In genomic region chr20:44211177-44212039, GRCh38 we compare ENCODE assay signal across 8 cellular contexts. TPM values are rescaled to one million over a fixed set of nuclear protein-coding genes. Genes with fewer than 3 reads are reported as not detected.
DNase-seq lines count a peak whose midpoint lies in the region; ATAC-seq lines count a peak whose summit lies in the region.

No MANE protein-coding gene starts in this region.

- DNase-seq in CD4-positive, alpha-beta memory T cell, result no peak
- DNase-seq in SJCRH30 (peak; percentile 53 to 64), NCI-H2171 (lab: John Stamatoyannopoulos, UW) (no peak)
- no peak for DNase-seq in effector memory CD8-positive, alpha-beta T cell
- peak in 6 of 9 donors; percentile 17 to 38 (median 34) for DNase-seq in naive thymus-derived CD4-positive, alpha-beta T cell

- POLR2A ChIA-PET in CD4-positive, alpha-beta memory T cell (lab: Charles Lee; ENCODE audit: partially characterized antibody), result interaction anchor here (1.1 to 9.7 kb wide), 3 partner anchors 101 to 310 kb away, joined by 3 to 173 read pairs (median 11); partner anchors contain the start of genes FITM2 and TTPAL
- POLR2A ChIA-PET in naive thymus-derived CD4-positive, alpha-beta T cell (lab: Charles Lee), result interaction anchor here (0.9 to 8.5 kb wide), 8 partner anchors 13 to 399 kb away, joined by 3 to 165 read pairs (median 4); partner anchors contain the start of genes FITM2 and TTPAL

- peak overlapping the region; percentile 85 to 99 (median 94) for H3K4me3 Mint-ChIP-seq in CD4-positive, alpha-beta memory T cell
- H3K4me3 Mint-ChIP-seq in effector memory CD8-positive, alpha-beta T cell, result peak overlapping the region; percentile 98 to 99
- H3K4me3 Mint-ChIP-seq in naive thymus-derived CD4-positive, alpha-beta T cell, result peak overlapping the region; percentile 90 to 100 (median 95)

- peak overlapping the region; percentile 90 to 100 (median 98) for H3K27ac Mint-ChIP-seq in CD4-positive, alpha-beta memory T cell
- peak overlapping the region; percentile 98 for H3K27ac Mint-ChIP-seq in effector memory CD8-positive, alpha-beta T cell
- peak overlapping the region; percentile 97 to 99 (median 98) for H3K27ac Mint-ChIP-seq in naive thymus-derived CD4-positive, alpha-beta T cell

- no peaks in the 10 kb centered on the region for H3K27me3 ChIP-seq in CD4-positive, alpha-beta memory T cell (ENCODE audit: insufficient read depth, low read length)
- no peaks in the 10 kb centered on the region for H3K27me3 ChIP-seq in SJCRH30
- no peaks in the 10 kb centered on the region for H3K27me3 ChIP-seq in naive thymus-derived CD4-positive, alpha-beta T cell (ENCODE audit: control insufficient read depth in 2 of 2, insufficient read depth in 2 of 2, low read length in 2 of 2)

- H3K27ac ChIP-seq in CD4-positive, alpha-beta memory T cell (ENCODE audit: low read depth, low read length), result peak overlapping the region; percentile 86
- H3K27ac ChIP-seq in SJCRH30, result peak overlapping the region; percentile 85
- H3K27ac ChIP-seq in naive thymus-derived CD4-positive, alpha-beta T cell (ENCODE audit: low read depth, low read length), result peak overlapping the region; percentile 97

- H3K36me3 Mint-ChIP-seq in CD4-positive, alpha-beta memory T cell, result peaks cover 7 to 44% of the 10 kb centered on the region in 2 donors
- peaks cover 33% of the 10 kb centered on the region for H3K36me3 Mint-ChIP-seq in effector memory CD8-positive, alpha-beta T cell (ENCODE audit: insufficient read depth)
- H3K36me3 Mint-ChIP-seq in naive thymus-derived CD4-positive, alpha-beta T cell, result peaks cover 4 to 10% (median 7%) of the 10 kb centered on the region in 5 donors

- H3K4me3 ChIP-seq in CD4-positive, alpha-beta memory T cell (ENCODE audit: low read length in 2 of 2), result peak overlapping the region; percentile 66 to 77
- peak overlapping the region; percentile 89 for H3K4me3 ChIP-seq in SJCRH30
- peak overlapping the region; percentile 96 for H3K4me3 ChIP-seq in naive thymus-derived CD4-positive, alpha-beta T cell (ENCODE audit: low read length)

- CTCF ChIA-PET in CD4-positive, alpha-beta memory T cell (lab: Charles Lee; ENCODE audit: partially characterized antibody), result interaction anchor here (1.8 to 14.4 kb wide), 2 partner anchors 101 to 399 kb away, joined by 8 to 669 read pairs; partner anchors contain the start of gene FITM2
- CTCF ChIA-PET in naive thymus-derived CD4-positive, alpha-beta T cell (lab: Charles Lee), result interaction anchor here (0.5 to 10.2 kb wide), 3 partner anchors 99 to 323 kb away, joined by 5 to 365 read pairs (median 8); partner anchors contain the start of gene FITM2

- intact Hi-C loops in CD4-positive, alpha-beta memory T cell (cut with micrococcal nuclease), result loop anchor here (1.0 to 10.0 kb wide), 7 partner anchors 266 to 1763 kb away; partner anchors contain the start of genes SRSF6, STK4, TOMM34 and TTPAL
- intact Hi-C loops in naive thymus-derived CD4-positive, alpha-beta T cell (cut with micrococcal nuclease), result loop anchor here (1.0 to 2.0 kb wide), 12 partner anchors 100 to 755 kb away; partner anchors contain the start of genes ADA (in 2 of the 2), IFT52 (in 2 of the 2), SERINC3 (in 2 of the 2) and YWHAB (in 2 of the 2)

- peaks cover 53% of the 10 kb centered on the region for H3K4me1 ChIP-seq in CD4-positive, alpha-beta memory T cell (ENCODE audit: insufficient read depth, low read length)
- H3K4me1 ChIP-seq in SJCRH30, result peaks cover 12% of the 10 kb centered on the region; the same call in 1 of the 2 replicates
- peaks cover 23 to 29% of the 10 kb centered on the region in 2 donors for H3K4me1 ChIP-seq in naive thymus-derived CD4-positive, alpha-beta T cell (ENCODE audit: control insufficient read depth in 2 of 2, insufficient read depth in 2 of 2, low read length in 2 of 2)

- no peaks in the 10 kb centered on the region for H3K9me3 ChIP-seq in CD4-positive, alpha-beta memory T cell (ENCODE audit: control insufficient read depth in 1 of 2, low read length in 2 of 2)
- H3K9me3 ChIP-seq in SJCRH30 (replicated peaks), result no peaks in the 10 kb centered on the region
- no peaks in the 10 kb centered on the region for H3K9me3 ChIP-seq in naive thymus-derived CD4-positive, alpha-beta T cell (ENCODE audit: control insufficient read depth in 2 of 3, low read length in 3 of 3)

- no peaks in the 10 kb centered on the region for H3K9me3 Mint-ChIP-seq in CD4-positive, alpha-beta memory T cell
- H3K9me3 Mint-ChIP-seq in effector memory CD8-positive, alpha-beta T cell, result no peaks in the 10 kb centered on the region
- H3K9me3 Mint-ChIP-seq in naive thymus-derived CD4-positive, alpha-beta T cell, result peaks cover 0 to 4% (median 0%) of the 10 kb centered on the region in 11 donors

- peaks cover 44 to 74% (median 59%) of the 10 kb centered on the region in 4 donors for H3K4me1 Mint-ChIP-seq in CD4-positive, alpha-beta memory T cell
- peaks cover 38 to 51% of the 10 kb centered on the region in 2 donors for H3K4me1 Mint-ChIP-seq in effector memory CD8-positive, alpha-beta T cell (ENCODE audit: low read depth in 2 of 2)
- peaks cover 48 to 79% (median 73%) of the 10 kb centered on the region in 7 donors for H3K4me1 Mint-ChIP-seq in naive thymus-derived CD4-positive, alpha-beta T cell

- ATAC-seq in GM21528 (IDR thresholded peaks at IDR 0.05; ENCODE audit: low FRiP score, unreplicated experiment) (peak; percentile 12), HG03520 (IDR thresholded peaks at IDR 0.05; ENCODE audit: unreplicated experiment) (no peak), HG03280 (IDR thresholded peaks at IDR 0.05; ENCODE audit: unreplicated experiment) (no peak)
- ATAC-seq in effector memory CD8-positive, alpha-beta T cell (replicated peaks), result no peak
- no peak for ATAC-seq in naive thymus-derived CD4-positive, alpha-beta T cell

- no peaks in the 10 kb centered on the region for H3K27me3 Mint-ChIP-seq in CD4-positive, alpha-beta memory T cell
- H3K27me3 Mint-ChIP-seq in effector memory CD8-positive, alpha-beta T cell, result no peaks in the 10 kb centered on the region
- peaks cover 0 to 4% (median 0%) of the 10 kb centered on the region in 5 donors for H3K27me3 Mint-ChIP-seq in naive thymus-derived CD4-positive, alpha-beta T cell

- peaks cover under 1% of the 10 kb centered on the region for H3K36me3 ChIP-seq in CD4-positive, alpha-beta memory T cell (ENCODE audit: insufficient read depth, low read length)
- H3K36me3 ChIP-seq in SJCRH30, result no peaks in the 10 kb centered on the region
- H3K36me3 ChIP-seq in naive thymus-derived CD4-positive, alpha-beta T cell (ENCODE audit: control insufficient read depth in 2 of 3, insufficient read depth in 3 of 3, low read length in 3 of 3), result peaks cover 0 to 8% (median 0%) of the 10 kb centered on the region in 3 experiments

RNA-seq across cellular contexts. Expression of gene OSER1, which starts 0.8 kb away (rescaled TPM):
- total RNA-seq in CD4-positive, alpha-beta memory T cell, result 10 to 100 TPM; 35.5 to 36.6 TPM
- polyA plus RNA-seq in CD4-positive, alpha-beta memory T cell, result 10 to 100 TPM; 40.8 to 63.3 TPM
- 50.6 and 54.9 TPM in 2 replicates for total RNA-seq in SJCRH30 (2014; rRNA removed; shearing (Covaris generic))
- 100 to 1,000 TPM in 1 of 5 experiments, 10 to 100 TPM in 4; 25.0 to 115 (median 43.0) TPM for total RNA-seq in naive thymus-derived CD4-positive, alpha-beta T cell
- 10 to 100 TPM; 36.2 to 62.0 TPM for polyA plus RNA-seq in naive thymus-derived CD4-positive, alpha-beta T cell

RNA-seq across cellular contexts. Expression of gene JPH2, which starts 24.4 kb away (rescaled TPM):
- not detected for total RNA-seq in CD4-positive, alpha-beta memory T cell
- polyA plus RNA-seq in CD4-positive, alpha-beta memory T cell, result not detected
- total RNA-seq in SJCRH30 (2014; rRNA removed; shearing (Covaris generic)), result 6.7 and 7.4 TPM in 2 replicates
- total RNA-seq in naive thymus-derived CD4-positive, alpha-beta T cell, result under 1 TPM in 2 of 5 experiments, not detected in 3; 0.07 to 0.17 TPM
- not detected for polyA plus RNA-seq in naive thymus-derived CD4-positive, alpha-beta T cell

RNA-seq across cellular contexts. Expression of gene GDAP1L1, which starts 35.7 kb away (rescaled TPM):
- not detected for total RNA-seq in CD4-positive, alpha-beta memory T cell
- under 1 TPM in 1 of 2 donors, not detected in 1; 0.11 TPM for polyA plus RNA-seq in CD4-positive, alpha-beta memory T cell
- total RNA-seq in SJCRH30 (2014; rRNA removed; shearing (Covaris generic)), result not detected in 2 replicates
- total RNA-seq in naive thymus-derived CD4-positive, alpha-beta T cell, result not detected
- not detected for polyA plus RNA-seq in naive thymus-derived CD4-positive, alpha-beta T cell

Comparison
In these comparisons a context has a peak if more than half of its experiments do, and no peak if none do; other contexts are left out.
1. DNase-seq: peak in SJCRH30 (2 of 2) and naive thymus-derived CD4-positive, alpha-beta T cell (6 of 9); none in CD4-positive, alpha-beta memory T cell (0 of 5), effector memory CD8-positive, alpha-beta T cell (0 of 3) and NCI-H2171 (single experiment).
2. Peak in every context shown above with its lines, with median percentiles within 50 percentile points of each other: H3K27ac ChIP-seq, H3K4me3 ChIP-seq, H3K27ac Mint-ChIP-seq and H3K4me3 Mint-ChIP-seq.